Comparison of ENCODE assay signal across 17 cellular contexts in the genomic region with DNA sequence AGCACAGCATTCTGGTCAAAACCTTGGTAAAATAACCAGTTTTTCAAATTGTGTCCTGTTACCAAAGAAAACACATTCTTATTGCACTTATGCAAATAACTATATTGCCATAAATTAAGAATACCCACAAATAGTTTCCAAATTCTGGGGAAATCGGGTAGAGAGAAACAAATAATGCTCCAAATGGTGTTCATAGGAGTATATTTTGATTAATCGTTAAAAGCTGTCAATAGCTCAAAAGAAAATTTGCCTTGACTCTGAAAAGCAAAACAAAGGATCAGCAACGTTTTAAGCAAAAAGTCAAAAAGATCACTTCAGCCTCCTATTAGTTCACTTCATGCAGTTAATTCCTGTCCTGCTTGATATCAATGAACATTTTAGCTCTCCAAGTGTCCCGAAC. TPM values are rescaled to one million over a fixed set of nuclear protein-coding genes. Genes with fewer than 3 reads are reported as not detected.
DNase-seq lines count a peak whose midpoint lies in the region; ATAC-seq and TF ChIP-seq lines count a peak whose summit lies in the region.
"Had no signal": no experiment of that assay in that cellular context is flagged by ENCODE, and none has a peak within 500 bp of the region (broad histone marks: within the 10 kb centered on the region; RNA-seq: fewer than 3 reads in every experiment).

No MANE protein-coding gene starts in this region.

- DNase-seq in CD8-positive, alpha-beta T cell: no peak
- DNase-seq in T-cell (no peak), NCI-H1417 (lab: John Stamatoyannopoulos, UW) (no peak)
- DNase-seq in effector memory CD8-positive, alpha-beta T cell: no peak
- DNase-seq in stimulated activated naive CD4-positive, alpha-beta T cell (lab: John Stamatoyannopoulos, UW): no peak
- DNase-seq: DND-41, NCI-H1694 treated with DMSO at 0.1 percent for 48 hours, NCI-H446, Right ventricle myocardium superior had no signal

- peak overlapping the region; percentile 94 for H3K4me3 Mint-ChIP-seq in CD8-positive, alpha-beta T cell
- peak overlapping the region; percentile 88 to 100 (median 98) for H3K4me3 Mint-ChIP-seq in T-cell
- H3K4me3 Mint-ChIP-seq in effector memory CD8-positive, alpha-beta T cell: peak overlapping the region; percentile 93 to 95
- H3K4me3 Mint-ChIP-seq: type B pancreatic cell had no signal

- no peak for ATAC-seq in CD8-positive, alpha-beta T cell
- no peak for ATAC-seq in T-cell (replicated peaks in 1 of 4)
- no peak for ATAC-seq in effector memory CD8-positive, alpha-beta T cell (replicated peaks)
- ATAC-seq in GM21360 (IDR thresholded peaks at IDR 0.05; ENCODE audit: unreplicated experiment): no peak
- no peak for ATAC-seq in GM18867 (IDR thresholded peaks at IDR 0.05; ENCODE audit: unreplicated experiment)

- peaks cover 0 to 11% (median 9%) of the 10 kb centered on the region in 11 experiments; a peak in 16 of 22 replicates for H3K9me3 ChIP-seq in BLaER1 treated with 17β-estradiol and CSF1 and Interleukin-3, amounts not matched to agents 10 nM and 100 nM (replicated peaks in 1 of 11)
- no peaks in the 10 kb centered on the region for H3K9me3 ChIP-seq in CD8-positive, alpha-beta T cell (ENCODE audit: low read length)

- H3K27ac ChIP-seq in BLaER1 treated with 17β-estradiol and CSF1 and Interleukin-3, amounts not matched to agents 10 nM and 100 nM: peak overlapping the region; percentile 82 to 99 (median 91); a peak in 20 of 22 replicates
- H3K27ac ChIP-seq in CD8-positive, alpha-beta T cell (ENCODE audit: low read depth, low read length): no peak overlapping the region
- H3K27ac ChIP-seq: hepatocyte had no signal

- H3K9ac ChIP-seq in BLaER1 treated with 17β-estradiol and CSF1 and Interleukin-3, amounts not matched to agents 10 nM and 100 nM: peak overlapping the region in 9 of 11 experiments; percentile 87 to 96 (median 89); a peak in 15 of 22 replicates

- intact Hi-C loops in CD8-positive, alpha-beta T cell (cut with DNase I, micrococcal nuclease): loop anchor here in 1 of 2 experiments (2.0 kb wide), 1 partner anchor 23 kb away; no protein-coding TSS in a partner anchor

- no peaks in the 10 kb centered on the region; a peak in 2 of 22 replicates for H4K20me1 ChIP-seq in BLaER1 treated with 17β-estradiol and CSF1 and Interleukin-3, amounts not matched to agents 10 nM and 100 nM

- peaks cover 55% of the 10 kb centered on the region for H3K4me1 Mint-ChIP-seq in CD8-positive, alpha-beta T cell (ENCODE audit: low read depth)
- H3K4me1 Mint-ChIP-seq in T-cell: peaks cover 67 to 83% (median 76%) of the 10 kb centered on the region in 3 donors
- peaks cover 57 to 68% of the 10 kb centered on the region in 2 donors for H3K4me1 Mint-ChIP-seq in effector memory CD8-positive, alpha-beta T cell (ENCODE audit: low read depth in 2 of 2)

- no peaks in the 10 kb centered on the region for H3K9me3 Mint-ChIP-seq in CD8-positive, alpha-beta T cell
- peaks cover 0 to 3% (median 0%) of the 10 kb centered on the region in 3 donors for H3K9me3 Mint-ChIP-seq in T-cell
- H3K9me3 Mint-ChIP-seq in effector memory CD8-positive, alpha-beta T cell: no peaks in the 10 kb centered on the region
- H3K9me3 Mint-ChIP-seq: type B pancreatic cell had no signal

- peak overlapping the region; percentile 86 for H3K27ac Mint-ChIP-seq in CD8-positive, alpha-beta T cell
- H3K27ac Mint-ChIP-seq in T-cell: peak overlapping the region; percentile 97 to 99
- H3K27ac Mint-ChIP-seq in effector memory CD8-positive, alpha-beta T cell: peak overlapping the region; percentile 91 to 93
- H3K27ac Mint-ChIP-seq: type B pancreatic cell had no signal

- H3K4me2 ChIP-seq in BLaER1 treated with 17β-estradiol and CSF1 and Interleukin-3, amounts not matched to agents 10 nM and 100 nM: peak overlapping the region; percentile 88 to 99 (median 95); a peak in 21 of 22 replicates
- H3K4me2 ChIP-seq: hepatocyte, smooth muscle cell had no signal

- H3K27me3 ChIP-seq in BLaER1 treated with 17β-estradiol and CSF1 and Interleukin-3, amounts not matched to agents 10 nM and 100 nM: no peaks in the 10 kb centered on the region
- no peaks in the 10 kb centered on the region for H3K27me3 ChIP-seq in CD8-positive, alpha-beta T cell (ENCODE audit: insufficient read depth, low read length)
- H3K27me3 ChIP-seq: hepatocyte had no signal

- POLR2A ChIA-PET in CD8-positive, alpha-beta T cell (lab: Charles Lee): interaction anchor here (2.1 kb wide), 1 partner anchor 10 kb away, joined by 13 read pairs; no protein-coding TSS in a partner anchor
- POLR2A ChIA-PET in T-cell (lab: Charles Lee): interaction anchor here (1.4 to 4.2 kb wide), 3 partner anchors 22 to 190 kb away, joined by 4 to 26 read pairs (median 12); a partner anchor contains a TSS

- peak overlapping the region in 9 of 10 experiments; percentile 17 to 95 (median 78); a peak in 15 of 20 replicates for H3K4me3 ChIP-seq in BLaER1 treated with 17β-estradiol and CSF1 and Interleukin-3, amounts not matched to agents 10 nM and 100 nM
- H3K4me3 ChIP-seq in CD8-positive, alpha-beta T cell (ENCODE audit: low read depth, low read length): peak overlapping the region; percentile 67
- H3K4me3 ChIP-seq: hepatocyte, smooth muscle cell had no signal

- CTCF ChIA-PET in CD8-positive, alpha-beta T cell (lab: Charles Lee): interaction anchor here (0.8 to 4.7 kb wide), 10 partner anchors 10 to 105 kb away, joined by 3 to 22 read pairs (median 3); a partner anchor contains a TSS
- CTCF ChIA-PET in T-cell (lab: Charles Lee): interaction anchor here (0.6 to 3.1 kb wide), 7 partner anchors 8 to 221 kb away, joined by 3 to 42 read pairs (median 5); no protein-coding TSS in a partner anchor

- H3K36me3 ChIP-seq in BLaER1 treated with 17β-estradiol and CSF1 and Interleukin-3, amounts not matched to agents 10 nM and 100 nM: peaks cover 18 to 72% (median 38%) of the 10 kb centered on the region in 11 experiments; a peak in 17 of 22 replicates
- H3K36me3 ChIP-seq in CD8-positive, alpha-beta T cell (ENCODE audit: insufficient read depth, low read length): peaks cover 5% of the 10 kb centered on the region

- TF ChIP-seq CTCF in CD8-positive, alpha-beta T cell (IDR thresholded peaks at IDR 0.05): no peak

- peaks cover 59 to 79% (median 68%) of the 10 kb centered on the region in 10 experiments for H3K4me1 ChIP-seq in BLaER1 treated with 17β-estradiol and CSF1 and Interleukin-3, amounts not matched to agents 10 nM and 100 nM
- H3K4me1 ChIP-seq in CD8-positive, alpha-beta T cell (ENCODE audit: insufficient read depth, low read length): peaks cover 48% of the 10 kb centered on the region

- peaks cover 7% of the 10 kb centered on the region for H3K27me3 Mint-ChIP-seq in CD8-positive, alpha-beta T cell (ENCODE audit: low read depth)
- H3K27me3 Mint-ChIP-seq in T-cell: no peaks in the 10 kb centered on the region
- H3K27me3 Mint-ChIP-seq in effector memory CD8-positive, alpha-beta T cell: no peaks in the 10 kb centered on the region

- peaks cover 52% of the 10 kb centered on the region for H3K36me3 Mint-ChIP-seq in CD8-positive, alpha-beta T cell
- peaks cover 52% of the 10 kb centered on the region for H3K36me3 Mint-ChIP-seq in T-cell
- H3K36me3 Mint-ChIP-seq in effector memory CD8-positive, alpha-beta T cell (ENCODE audit: insufficient read depth): peaks cover 68% of the 10 kb centered on the region
- H3K36me3 Mint-ChIP-seq: type B pancreatic cell had no signal

RNA-seq across cellular contexts. Expression of a gene that starts 22.2 kb away (rescaled TPM):
- total RNA-seq in CD8-positive, alpha-beta T cell: 1 to 10 TPM; 8.3 to 8.8 TPM
- 10 to 100 TPM; 34.5 to 63.1 (median 40.3) TPM for total RNA-seq in T-cell
- total RNA-seq: HT1080, kidney epithelial cell, smooth muscle cell had no signal
